ENCODE assay signal across 8 cellular contexts in the genomic region with DNA sequence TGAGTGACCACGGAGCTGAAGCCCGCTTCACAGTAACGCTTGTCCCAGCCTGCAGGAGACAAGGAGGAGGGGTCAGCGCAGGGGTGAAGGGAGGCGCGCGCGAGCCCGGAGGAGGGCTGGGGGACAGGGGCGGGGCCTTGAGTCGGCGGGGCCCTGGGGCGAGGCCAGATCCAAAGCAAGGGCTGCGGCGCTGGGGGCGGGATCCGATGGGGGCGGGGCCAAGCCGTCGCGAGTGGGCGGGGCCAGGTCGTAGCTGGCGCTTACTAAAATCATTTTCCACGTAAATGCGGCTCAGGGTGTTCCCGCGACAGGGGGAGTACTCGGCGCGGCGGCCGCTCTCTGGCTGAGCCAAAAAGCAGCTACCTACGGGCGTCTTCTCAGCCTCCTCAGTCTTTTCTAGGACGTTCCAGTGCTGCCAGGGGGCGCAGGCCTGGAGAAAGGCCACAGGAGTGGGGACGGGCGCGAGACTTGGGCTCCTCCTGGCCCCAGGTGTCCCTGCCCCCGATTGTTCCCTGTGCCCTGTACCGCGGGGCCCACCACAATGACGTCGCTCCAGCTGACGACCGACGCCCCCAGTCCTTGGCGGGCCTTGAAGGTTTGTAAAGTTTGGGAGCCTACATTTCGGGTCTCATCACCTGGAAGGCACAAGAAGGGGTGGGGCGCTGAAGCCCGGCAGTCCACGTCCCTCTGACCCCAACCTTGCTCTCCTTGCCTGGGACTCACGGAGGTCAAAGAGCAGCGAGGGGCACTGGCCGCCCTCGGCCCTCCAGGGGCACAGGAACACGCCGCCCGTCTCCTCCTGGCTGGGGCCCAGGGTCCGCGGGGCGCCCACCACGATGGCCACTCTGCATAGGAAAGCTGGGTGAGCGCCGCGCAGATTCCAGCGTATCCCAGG. TPM values are rescaled to one million over a fixed set of nuclear protein-coding genes. Genes with fewer than 3 reads are reported as not detected.
DNase-seq lines count a peak whose midpoint lies in the region; ATAC-seq, FAIRE-seq and TF ChIP-seq lines count a peak whose summit lies in the region.

No MANE protein-coding gene starts in this region.

- no peaks in the 10 kb centered on the region for H3K9me3 ChIP-seq in endocrine pancreas (ENCODE audit: control insufficient read depth, low read length)
- H3K9me3 ChIP-seq in mesodermal cell (ENCODE audit: control insufficient read depth, low read length): no peaks in the 10 kb centered on the region

- H3K27me3 ChIP-seq in endocrine pancreas (ENCODE audit: control insufficient read depth, insufficient read depth, low read length): no peaks in the 10 kb centered on the region

- H3K36me3 ChIP-seq in endocrine pancreas (ENCODE audit: control insufficient read depth, insufficient read depth, low read length) (no peaks in the 10 kb centered on the region), mesodermal cell (ENCODE audit: control insufficient read depth, insufficient read depth, low read length) (no peaks in the 10 kb centered on the region)

- ATAC-seq in HG02870 (IDR thresholded peaks at IDR 0.05; ENCODE audit: unreplicated experiment) (peak; percentile 45), HG02981 (IDR thresholded peaks at IDR 0.05; ENCODE audit: unreplicated experiment) (no peak)

- FAIRE-seq in D721Med (lab: Jason Lieb, UNC): no peak

- H3K4me3 ChIP-seq in endocrine pancreas (ENCODE audit: control insufficient read depth, insufficient read depth, low read length) (no peak overlapping the region), mesodermal cell (ENCODE audit: extremely low read depth, insufficient read depth, low read length, poor library complexity, severe bottlenecking) (peak overlapping the region; percentile 39)

- H3K9ac ChIP-seq in endocrine pancreas (ENCODE audit: control insufficient read depth, insufficient read depth, low read length): peak overlapping the region; percentile 62

- WGBS in mesodermal cell (ENCODE audit: insufficient coverage in 2 of 2), 2 experiments: 29% methylated on average over 61 to 65 of the region's 68 CpGs

- no peak overlapping the region for H3K27ac ChIP-seq in mesodermal cell (ENCODE audit: low read depth, low read length, severe bottlenecking)

- DNase-seq in D721Med (ENCODE audit: insufficient read length, low spot score) (peak; percentile 78), NCI-H748 (lab: John Stamatoyannopoulos, UW; ENCODE audit: unreplicated experiment) (peak; percentile 84)
- DNase-seq in activated CD8-positive, alpha-beta memory T cell treated with anti-CD3 and anti-CD28 coated beads for 48 hours (ENCODE audit: low read depth in 2 of 3, low spot score in 2 of 3): peak; percentile 68 to 82 (median 77)
- DNase-seq in stimulated activated CD8-positive, alpha-beta memory T cell treated with anti-CD3 and anti-CD28 coated beads, Interleukin-15, amount 100 ng/mL, for 24 hours (ENCODE audit: low read depth): peak; percentile 80

- H3K4me1 ChIP-seq in endocrine pancreas (ENCODE audit: control insufficient read depth, insufficient read depth, low read length): no peaks in the 10 kb centered on the region
- H3K4me1 ChIP-seq in mesodermal cell (ENCODE audit: control insufficient read depth, insufficient read depth, low read length, poor library complexity, severe bottlenecking): no peaks in the 10 kb centered on the region

- no peak for TF ChIP-seq CTCF in D721Med (IDR thresholded peaks at IDR 0.05; ENCODE audit: insufficient read depth, missing control alignments)

RNA-seq across cellular contexts. Expression of a gene that starts 3.9 kb away (rescaled TPM):
- polyA plus RNA-seq in mesodermal cell (2013, experiment 1 of 2): 7.7 TPM
- polyA plus RNA-seq in mesodermal cell (2013, experiment 2 of 2): 5.1 TPM

RNA-seq across cellular contexts. Expression of a gene that starts 21.9 kb away (rescaled TPM):
- polyA plus RNA-seq in mesodermal cell (2013, experiment 1 of 2): 29.0 TPM
- 23.7 TPM for polyA plus RNA-seq in mesodermal cell (2013, experiment 2 of 2)

RNA-seq across cellular contexts. Expression of a gene that starts 40.4 kb away (rescaled TPM):
- polyA plus RNA-seq in mesodermal cell (2013, experiment 1 of 2): 226 TPM
- 189 TPM for polyA plus RNA-seq in mesodermal cell (2013, experiment 2 of 2)
